ENCODE assay signal across 3 cellular contexts in genomic region chr4:2155246-2155645, GRCh38.
"Had no signal": no experiment of that assay in that cellular context is flagged by ENCODE, and none has a peak within 500 bp of the region (broad histone marks: within the 10 kb centered on the region; RNA-seq: fewer than 3 reads in every experiment).

No MANE protein-coding gene starts in this region.

- DNase-seq: GDM1, GF-D8 had no signal

- H3K4me3 ChIP-seq: GM12878 had no signal

- ATAC-seq: GM12878 had no signal
